Comparison of ENCODE assay signal across 11 cellular contexts in the genomic region with DNA sequence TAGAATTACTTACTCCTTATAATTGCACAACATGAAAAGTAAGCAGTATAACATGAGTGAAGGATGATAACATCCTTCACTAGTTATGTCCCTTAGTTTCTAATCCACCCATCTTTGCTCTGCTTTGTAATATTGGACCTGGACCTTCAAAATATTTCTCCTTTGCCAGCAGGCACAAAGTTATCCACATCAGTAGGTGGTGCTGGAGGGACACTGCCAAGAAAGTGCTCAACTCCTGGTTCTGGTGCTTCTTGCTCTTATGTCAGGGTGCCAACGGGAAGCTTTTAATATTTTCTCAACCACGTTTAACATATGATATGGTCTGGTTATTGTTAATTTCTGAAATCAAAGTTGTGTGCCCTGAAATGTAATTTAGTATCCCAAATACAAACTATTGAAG. TPM values are rescaled to one million over a fixed set of nuclear protein-coding genes. Genes with fewer than 3 reads are reported as not detected.
A peak's percentile ranks its signal among the peaks of the same experiment; 100 is the strongest.
DNase-seq lines count a peak whose midpoint lies in the region; ATAC-seq, FAIRE-seq and TF ChIP-seq lines count a peak whose summit lies in the region.
"Had no signal": no experiment of that assay in that cellular context is flagged by ENCODE, and none has a peak within 500 bp of the region (broad histone marks: within the 10 kb centered on the region; RNA-seq: fewer than 3 reads in every experiment).

No MANE protein-coding gene starts in this region.

- no peaks in the 10 kb centered on the region for H3K79me2 ChIP-seq in GM23338 (replicated peaks; ENCODE audit: insufficient read depth)

- no peaks in the 10 kb centered on the region for H3K9me3 ChIP-seq in Peyer's patch
- H3K9me3 ChIP-seq: suprapubic skin had no signal

- H3K27me3 ChIP-seq in Peyer's patch (no peaks in the 10 kb centered on the region), GM23338 (ENCODE audit: insufficient read depth) (no peaks in the 10 kb centered on the region)
- H3K27me3 ChIP-seq: suprapubic skin had no signal

- TF ChIP-seq CTCF in AG09309 (IDR thresholded peaks at IDR 0.05; ENCODE audit: control insufficient read depth, insufficient read depth, low read depth, low read length, missing control alignments) (peak; percentile 72), Peyer's patch (IDR thresholded peaks at IDR 0.05) (peak in 2 of 6 experiments; percentile 3 to 19), GM23338 (conservative IDR thresholded peaks at IDR 0.05; ENCODE audit: low read depth in 2 of 2) (peak in 1 of 2 experiments; percentile 61; a peak in 3 of 4 replicates)

- H3K4me3 Mint-ChIP-seq in stimulated activated naive CD8-positive, alpha-beta T cell treated with anti-CD3 and anti-CD28 coated beads, Interleukin-15, amount 100 ng/mL, for 72 hours, result no peak overlapping the region
- H3K4me3 Mint-ChIP-seq in GM23338, result no peak overlapping the region

- no peak overlapping the region for H3K27ac Mint-ChIP-seq in stimulated activated naive CD8-positive, alpha-beta T cell treated with anti-CD3 and anti-CD28 coated beads, Interleukin-15, amount 100 ng/mL, for 72 hours
- H3K27ac Mint-ChIP-seq in GM23338, result no peak overlapping the region

- H3K36me3 ChIP-seq in Peyer's patch, result peaks cover 0 to 58% (median 0%) of the 10 kb centered on the region in 3 donors
- H3K36me3 ChIP-seq in GM23338 (ENCODE audit: insufficient read depth), result peaks cover 42% of the 10 kb centered on the region

- H3K27ac ChIP-seq in Peyer's patch (no peak overlapping the region), GM23338 (ENCODE audit: low read depth) (no peak overlapping the region)
- H3K27ac ChIP-seq: suprapubic skin had no signal

- H3K4me1 Mint-ChIP-seq in stimulated activated naive CD8-positive, alpha-beta T cell treated with anti-CD3 and anti-CD28 coated beads, Interleukin-15, amount 100 ng/mL, for 72 hours, result peaks cover 4% of the 10 kb centered on the region
- no peaks in the 10 kb centered on the region for H3K4me1 Mint-ChIP-seq in GM23338

- no peaks in the 10 kb centered on the region for H3K9me3 Mint-ChIP-seq in stimulated activated naive CD8-positive, alpha-beta T cell treated with anti-CD3 and anti-CD28 coated beads, Interleukin-15, amount 100 ng/mL, for 72 hours
- H3K9me3 Mint-ChIP-seq in GM23338, result no peaks in the 10 kb centered on the region

- H3K27me3 Mint-ChIP-seq in stimulated activated naive CD8-positive, alpha-beta T cell treated with anti-CD3 and anti-CD28 coated beads, Interleukin-15, amount 100 ng/mL, for 72 hours, result no peaks in the 10 kb centered on the region
- no peaks in the 10 kb centered on the region for H3K27me3 Mint-ChIP-seq in GM23338 (ENCODE audit: insufficient read depth, low read depth, poor library complexity)

- TF ChIP-seq POLR2A in Peyer's patch (IDR thresholded peaks at IDR 0.05), result no peak

- DNase-seq in AG09309 (ENCODE audit: low read depth) (no peak), GM18507 (ENCODE audit: extremely low spot score, insufficient read length, low read depth) (no peak), left ventricle myocardium superior (no peak), Peyer's patch (no peak), GM23338 (ENCODE audit: low spot score) (no peak)
- DNase-seq in stimulated activated naive CD8-positive, alpha-beta T cell treated with anti-CD3 and anti-CD28 coated beads, Interleukin-15, amount 100 ng/mL, for 72 hours, result no peak
- DNase-seq: NK-92 treated with Interleukin-12 subunit alpha and Interleukin-12 subunit beta, amount 100 ng/mL, for 24 hours; right cardiac atrium had no signal

- no peaks in the 10 kb centered on the region for H3F3A ChIP-seq in GM23338 (replicated peaks; ENCODE audit: low read depth)

- intact Hi-C loops in left ventricle myocardium superior (cut with micrococcal nuclease), result no loop called here

- no peak overlapping the region for H3K4me2 ChIP-seq in GM23338

- H3K4me1 ChIP-seq in Peyer's patch (no peaks in the 10 kb centered on the region), GM23338 (ENCODE audit: insufficient read depth) (no peaks in the 10 kb centered on the region)
- H3K4me1 ChIP-seq: suprapubic skin had no signal

- H3K9me2 ChIP-seq in GM23338 (ENCODE audit: insufficient read depth), result no peaks in the 10 kb centered on the region

- H3K4me3 ChIP-seq in AG09309 (ENCODE audit: control insufficient read depth, low read depth, low read length) (no peak overlapping the region), Peyer's patch (no peak overlapping the region), GM23338 (no peak overlapping the region)
- H3K4me3 ChIP-seq: suprapubic skin had no signal

- peak; percentile 58 for FAIRE-seq in GM18507 (lab: Jason Lieb, UNC)

- peaks cover 40% of the 10 kb centered on the region for H3K36me3 Mint-ChIP-seq in GM23338 (ENCODE audit: low read depth)

- ATAC-seq in SK-N-SH treated with all-trans-retinoic acid at 6 μM for 48 hours (peak; percentile 59), left ventricle myocardium superior (peak; percentile 35), GM23338 (no peak), GM21526 (IDR thresholded peaks at IDR 0.05; ENCODE audit: low FRiP score, unreplicated experiment) (no peak)
- no peak for ATAC-seq in stimulated activated naive CD8-positive, alpha-beta T cell treated with anti-CD3 and anti-CD28 coated beads, Interleukin-15, amount 100 ng/mL, for 72 hours

- H4K20me1 ChIP-seq in GM23338 (replicated peaks; ENCODE audit: insufficient read depth), result 0 out of 2 replicates have a peak, but pooled peaks cover 3% of the 10 kb centered on the region

- no peak overlapping the region for H2AFZ ChIP-seq in GM23338

TF ChIP-seq in SK-N-SH treated with all-trans-retinoic acid at 6 μM for 48 hours, 23 proteins besides CTCF, POLR2A, EP300 and RAD21 (continues in another document):
- TF ChIP-seq ISL1 (CRISPR knock-in tag; IDR thresholded peaks at IDR 0.05), result no peak
- TF ChIP-seq, protein P1, sequence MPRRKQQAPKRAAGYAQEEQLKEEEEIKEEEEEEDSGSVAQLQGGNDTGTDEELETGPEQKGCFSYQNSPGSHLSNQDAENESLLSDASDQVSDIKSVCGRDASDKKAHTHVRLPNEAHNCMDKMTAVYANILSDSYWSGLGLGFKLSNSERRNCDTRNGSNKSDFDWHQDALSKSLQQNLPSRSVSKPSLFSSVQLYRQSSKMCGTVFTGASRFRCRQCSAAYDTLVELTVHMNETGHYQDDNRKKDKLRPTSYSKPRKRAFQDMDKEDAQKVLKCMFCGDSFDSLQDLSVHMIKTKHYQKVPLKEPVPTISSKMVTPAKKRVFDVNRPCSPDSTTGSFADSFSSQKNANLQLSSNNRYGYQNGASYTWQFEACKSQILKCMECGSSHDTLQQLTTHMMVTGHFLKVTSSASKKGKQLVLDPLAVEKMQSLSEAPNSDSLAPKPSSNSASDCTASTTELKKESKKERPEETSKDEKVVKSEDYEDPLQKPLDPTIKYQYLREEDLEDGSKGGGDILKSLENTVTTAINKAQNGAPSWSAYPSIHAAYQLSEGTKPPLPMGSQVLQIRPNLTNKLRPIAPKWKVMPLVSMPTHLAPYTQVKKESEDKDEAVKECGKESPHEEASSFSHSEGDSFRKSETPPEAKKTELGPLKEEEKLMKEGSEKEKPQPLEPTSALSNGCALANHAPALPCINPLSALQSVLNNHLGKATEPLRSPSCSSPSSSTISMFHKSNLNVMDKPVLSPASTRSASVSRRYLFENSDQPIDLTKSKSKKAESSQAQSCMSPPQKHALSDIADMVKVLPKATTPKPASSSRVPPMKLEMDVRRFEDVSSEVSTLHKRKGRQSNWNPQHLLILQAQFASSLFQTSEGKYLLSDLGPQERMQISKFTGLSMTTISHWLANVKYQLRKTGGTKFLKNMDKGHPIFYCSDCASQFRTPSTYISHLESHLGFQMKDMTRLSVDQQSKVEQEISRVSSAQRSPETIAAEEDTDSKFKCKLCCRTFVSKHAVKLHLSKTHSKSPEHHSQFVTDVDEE (CRISPR knock-in tag; IDR thresholded peaks at IDR 0.05), result no peak
- TF ChIP-seq ZFP3 (CRISPR knock-in tag; IDR thresholded peaks at IDR 0.05), result no peak

TF ChIP-seq in GM23338, 12 proteins besides CTCF, POLR2A, EP300 and RAD21:
- TF ChIP-seq JUNB (IDR thresholded peaks at IDR 0.05; ENCODE audit: unreplicated experiment) (no peak), POLR2AphosphoS5 (IDR thresholded peaks at IDR 0.05; ENCODE audit: low read depth) (no peak), NANOG (IDR thresholded peaks at IDR 0.05; ENCODE audit: borderline replicate concordance) (no peak), EZH2phosphoT487 (IDR thresholded peaks at IDR 0.05; ENCODE audit: unreplicated experiment) (no peak), ZNF331 (CRISPR knock-in tag; IDR thresholded peaks at IDR 0.05; ENCODE audit: low read depth) (no peak), CREB1 (CRISPR knock-in tag; IDR thresholded peaks at IDR 0.05; ENCODE audit: low read depth) (no peak)
- TF ChIP-seq, protein P2, sequence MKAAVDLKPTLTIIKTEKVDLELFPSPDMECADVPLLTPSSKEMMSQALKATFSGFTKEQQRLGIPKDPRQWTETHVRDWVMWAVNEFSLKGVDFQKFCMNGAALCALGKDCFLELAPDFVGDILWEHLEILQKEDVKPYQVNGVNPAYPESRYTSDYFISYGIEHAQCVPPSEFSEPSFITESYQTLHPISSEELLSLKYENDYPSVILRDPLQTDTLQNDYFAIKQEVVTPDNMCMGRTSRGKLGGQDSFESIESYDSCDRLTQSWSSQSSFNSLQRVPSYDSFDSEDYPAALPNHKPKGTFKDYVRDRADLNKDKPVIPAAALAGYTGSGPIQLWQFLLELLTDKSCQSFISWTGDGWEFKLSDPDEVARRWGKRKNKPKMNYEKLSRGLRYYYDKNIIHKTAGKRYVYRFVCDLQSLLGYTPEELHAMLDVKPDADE (IDR thresholded peaks at IDR 0.05), result no peak
TF ChIP-seq in GM23338: peak in this region for 0.

RNA-seq across cellular contexts. Expression of a gene that starts 49.1 kb away (rescaled TPM):
- total RNA-seq in left ventricle myocardium superior, result 35.9 TPM
- total RNA-seq in Peyer's patch, result 100 to 1,000 TPM in 1 of 4 donors, 10 to 100 TPM in 3; 78.2 to 105 (median 91.4) TPM
- total RNA-seq in GM23338 (2014; rRNA removed; shearing (Covaris generic)), result 170 and 171 TPM in 2 replicates
- 120 and 125 TPM in 2 replicates for polyA plus RNA-seq in GM23338 (2016; fragmentation: Nextera tagmentation; extraction: Ambion mirVana)

Comparison
In these comparisons a context has a peak if more than half of its experiments do, and no peak if none do; other contexts are left out.
1. ATAC-seq: peak in SK-N-SH treated with all-trans-retinoic acid at 6 μM for 48 hours (single experiment) and left ventricle myocardium superior (single experiment); none in stimulated activated naive CD8-positive, alpha-beta T cell treated with anti-CD3 and anti-CD28 coated beads, Interleukin-15, amount 100 ng/mL, for 72 hours (single experiment), GM23338 (single experiment) and GM21526 (single experiment).